ENCODE assay signal across 8 cellular contexts in the genomic region with DNA sequence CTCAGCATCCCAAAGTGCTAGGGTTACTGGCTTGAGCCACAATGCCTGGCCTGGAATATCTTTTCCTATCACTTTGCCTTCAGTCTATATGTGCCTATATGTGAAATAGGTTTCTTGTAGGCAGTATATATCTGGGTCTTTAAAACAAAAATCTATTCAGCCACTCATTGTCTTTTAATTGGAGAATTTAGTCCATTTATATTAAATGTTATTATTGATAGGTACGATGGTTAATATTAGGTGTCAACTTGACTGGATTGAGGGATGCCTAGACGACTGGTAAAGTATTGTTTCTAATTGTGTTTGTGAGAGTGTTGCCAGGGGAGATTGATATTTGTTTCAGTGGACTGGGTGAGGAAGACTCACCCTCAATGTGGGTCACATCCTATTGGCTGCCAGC.
"Had no signal": no experiment of that assay in that cellular context is flagged by ENCODE, and none has a peak within 500 bp of the region (broad histone marks: within the 10 kb centered on the region; RNA-seq: fewer than 3 reads in every experiment).

No MANE protein-coding gene starts in this region.

- H3K27ac ChIP-seq: HL-60, KMS-11 had no signal

- FAIRE-seq: HepG2, HTR-8/SVneo had no signal

- H3K27ac Mint-ChIP-seq: IgD-negative memory B cell had no signal

- H3K9ac ChIP-seq: KMS-11 had no signal

- H3K4me2 ChIP-seq: KMS-11 had no signal

- ATAC-seq: HepG2 had no signal

- DNase-seq: IMR-90, KBM-7, KG1 had no signal
